ENCODE assay signal across 8 cellular contexts in genomic region chr1:10032287-10032589, GRCh38. TPM values are rescaled to one million over a fixed set of nuclear protein-coding genes. Genes with fewer than 3 reads are reported as not detected.
DNase-seq lines count a peak whose midpoint lies in the region; ATAC-seq and TF ChIP-seq lines count a peak whose summit lies in the region.

No MANE protein-coding gene starts in this region.

- POLR2A ChIA-PET in SK-N-SH (lab: Yijun Ruan, JAX) = interaction anchor here (1.2 kb wide), 1 partner anchor 89 kb away, joined by 5 read pairs; the partner anchor contains the start of genes LZIC and NMNAT1

- H3K9me3 Mint-ChIP-seq in activated T-helper 17 cell treated with anti-CD3 and anti-CD28 coated beads, Interleukin-2, amount 50 U/mL, for 72 hours = no peaks in the 10 kb centered on the region
- H3K9me3 Mint-ChIP-seq in immature natural killer cell = no peaks in the 10 kb centered on the region

- H3F3A ChIP-seq in SK-N-SH (replicated peaks; ENCODE audit: insufficient read depth) = peaks cover 32% of the 10 kb centered on the region

- H3K36me3 Mint-ChIP-seq in activated T-helper 17 cell treated with anti-CD3 and anti-CD28 coated beads, Interleukin-2, amount 50 U/mL, for 72 hours (ENCODE audit: low read depth) = peaks cover 17% of the 10 kb centered on the region
- no peaks in the 10 kb centered on the region for H3K36me3 Mint-ChIP-seq in immature natural killer cell

- TF ChIP-seq RAD21 in SK-N-SH (IDR thresholded peaks at IDR 0.05; ENCODE audit: low read length) = no peak

- peaks cover 7% of the 10 kb centered on the region for H4K20me1 ChIP-seq in SK-N-SH (ENCODE audit: insufficient read depth)

- CTCF ChIA-PET in SK-N-SH (lab: Yijun Ruan, JAX) = interaction anchor here (1.0 to 4.5 kb wide), 4 partner anchors 14 to 82 kb away, joined by 3 to 20 read pairs (median 4); no protein-coding TSS in a partner anchor

- no peak for TF ChIP-seq EP300 in SK-N-SH (IDR thresholded peaks at IDR 0.05; ENCODE audit: borderline replicate concordance in 1 of 2, low read depth in 1 of 2, low read length in 1 of 2)

- H3K27me3 ChIP-seq in SK-N-SH (ENCODE audit: insufficient read depth) (no peaks in the 10 kb centered on the region), stomach smooth muscle (ENCODE audit: control insufficient read depth in 1 of 2, insufficient read depth in 2 of 2, low read length in 2 of 2) (no peaks in the 10 kb centered on the region)

- H3K4me3 ChIP-seq in SK-N-SH (ENCODE audit: low read depth in 2 of 2, low read length in 1 of 2) (peak overlapping the region in 1 of 2 experiments; percentile 29; a peak in 3 of 4 replicates), stomach smooth muscle (ENCODE audit: low read length in 2 of 2) (peak overlapping the region; percentile 6 to 69)

- no peaks in the 10 kb centered on the region for H3K27me3 Mint-ChIP-seq in activated T-helper 17 cell treated with anti-CD3 and anti-CD28 coated beads, Interleukin-2, amount 50 U/mL, for 72 hours
- peaks cover 0 to 7% (median 0%) of the 10 kb centered on the region in 3 donors for H3K27me3 Mint-ChIP-seq in immature natural killer cell (ENCODE audit: low read depth in 3 of 3)

- peaks cover 38% of the 10 kb centered on the region for H3K79me2 ChIP-seq in SK-N-SH (ENCODE audit: insufficient read depth)

- no peak for TF ChIP-seq CTCF in SK-N-SH (IDR thresholded peaks at IDR 0.05)

- H3K36me3 ChIP-seq in SK-N-SH (replicated peaks in 1 of 2; ENCODE audit: control insufficient read depth in 1 of 2, insufficient read depth in 2 of 2, low read length in 1 of 2) (peaks cover 0 to 10% of the 10 kb centered on the region in 2 experiments), stomach smooth muscle (ENCODE audit: control insufficient read depth in 2 of 2, insufficient read depth in 2 of 2, low read length in 2 of 2) (no peaks in the 10 kb centered on the region)

- peak overlapping the region; percentile 74 for H3K27ac Mint-ChIP-seq in activated T-helper 17 cell treated with anti-CD3 and anti-CD28 coated beads, Interleukin-2, amount 50 U/mL, for 72 hours
- H3K27ac Mint-ChIP-seq in immature natural killer cell = peak overlapping the region; percentile 54 to 95 (median 82)

- peak overlapping the region; percentile 79 for H3K4me2 ChIP-seq in SK-N-SH

- 6% methylated on average over 10 of the region's 13 CpGs for WGBS in SK-N-SH (ENCODE audit: low lambda C conversion rate)

- H3K4me1 ChIP-seq in SK-N-SH (ENCODE audit: control insufficient read depth in 1 of 2, insufficient read depth in 2 of 2, low read depth in 1 of 2, low read length in 1 of 2) (peaks cover 5 to 7% of the 10 kb centered on the region in 2 experiments; a peak in 3 of 4 replicates), stomach smooth muscle (ENCODE audit: control insufficient read depth, insufficient read depth, low read length) (peaks cover 5% of the 10 kb centered on the region)

- H3K4me1 Mint-ChIP-seq in activated T-helper 17 cell treated with anti-CD3 and anti-CD28 coated beads, Interleukin-2, amount 50 U/mL, for 72 hours = peaks cover 11% of the 10 kb centered on the region
- peaks cover 24 to 32% of the 10 kb centered on the region in 2 donors for H3K4me1 Mint-ChIP-seq in immature natural killer cell

- peak overlapping the region; percentile 100 for H2AFZ ChIP-seq in SK-N-SH (ENCODE audit: low read depth)

- H3K9ac ChIP-seq in SK-N-SH (peak overlapping the region; percentile 78), stomach smooth muscle (ENCODE audit: low read length in 2 of 2) (peak overlapping the region; percentile 58 to 60)

- no peaks in the 10 kb centered on the region for H3K9me3 ChIP-seq in SK-N-SH
- no peaks in the 10 kb centered on the region for H3K9me3 ChIP-seq in stomach smooth muscle (ENCODE audit: control insufficient read depth in 2 of 2, low read length in 2 of 2)

- ATAC-seq in SK-N-SH treated with all-trans-retinoic acid at 6 μM for 48 hours = no peak
- no peak for ATAC-seq in activated T-helper 17 cell treated with anti-CD3 and anti-CD28 coated beads, Interleukin-2, amount 50 U/mL, for 72 hours (replicated peaks)

- peak overlapping the region; percentile 78 to 87 for H3K27ac ChIP-seq in SK-N-SH (ENCODE audit: low read depth in 2 of 2, low read length in 1 of 2)
- peak overlapping the region; percentile 31 for H3K27ac ChIP-seq in stomach smooth muscle (ENCODE audit: low read length)

- no peak for DNase-seq in SK-N-SH
- no peak for DNase-seq in immature natural killer cell
- DNase-seq in DMS114 treated with DMSO at 0.1 percent for 48 hours (lab: John Stamatoyannopoulos, UW; ENCODE audit: unreplicated experiment) = no peak
- no peak for DNase-seq in NCI-H2227 (lab: John Stamatoyannopoulos, UW; ENCODE audit: unreplicated experiment)
- no peak for DNase-seq in hippocampal formation (lab: John Stamatoyannopoulos, UW)

- H3K9me2 ChIP-seq in SK-N-SH = no peaks in the 10 kb centered on the region

- peak overlapping the region; percentile 93 for H3K4me3 Mint-ChIP-seq in activated T-helper 17 cell treated with anti-CD3 and anti-CD28 coated beads, Interleukin-2, amount 50 U/mL, for 72 hours
- H3K4me3 Mint-ChIP-seq in immature natural killer cell = peak overlapping the region; percentile 71 to 95 (median 74)

TF ChIP-seq in SK-N-SH, 30 proteins besides CTCF, POLR2A, EP300 and RAD21:
- TF ChIP-seq YY1 (IDR thresholded peaks at IDR 0.05; ENCODE audit: low read depth) (no peak), FOXM1 (IDR thresholded peaks at IDR 0.05; ENCODE audit: low read depth) (no peak), MXI1 (IDR thresholded peaks at IDR 0.05; ENCODE audit: low read depth, low read length) (no peak), NRF1 (IDR thresholded peaks at IDR 0.05; ENCODE audit: low read depth, low read length) (no peak), MAX (IDR thresholded peaks at IDR 0.05; ENCODE audit: low read depth) (no peak), CHD2 (IDR thresholded peaks at IDR 0.05; ENCODE audit: low read length, partially characterized antibody) (no peak), FOSL2 (IDR thresholded peaks at IDR 0.05; ENCODE audit: borderline replicate concordance, low read depth) (no peak), EZH2phosphoT487 (IDR thresholded peaks at IDR 0.05; ENCODE audit: borderline replicate concordance, low read depth) (no peak), FOXJ3 (CRISPR knock-in tag; IDR thresholded peaks at IDR 0.05) (no peak)
TF ChIP-seq in SK-N-SH: peak in this region for 0.

TF ChIP-seq in SK-N-SH treated with all-trans-retinoic acid at 6 μM for 48 hours, 23 proteins besides CTCF, POLR2A, EP300 and RAD21 (continues in another document):
- TF ChIP-seq BACH2 (CRISPR knock-in tag; IDR thresholded peaks at IDR 0.05; ENCODE audit: borderline replicate concordance) (no peak), ZNF70 (CRISPR knock-in tag; IDR thresholded peaks at IDR 0.05) (no peak), CSDC2 (CRISPR knock-in tag; IDR thresholded peaks at IDR 0.05) (no peak), OSR1 (CRISPR knock-in tag; IDR thresholded peaks at IDR 0.05) (no peak), PATZ1 (CRISPR knock-in tag; IDR thresholded peaks at IDR 0.05; ENCODE audit: borderline replicate concordance) (no peak), SNAI2 (CRISPR knock-in tag; IDR thresholded peaks at IDR 0.05) (no peak), ARNTL (CRISPR knock-in tag; IDR thresholded peaks at IDR 0.05; ENCODE audit: borderline replicate concordance, low read depth) (no peak), TOX (CRISPR knock-in tag; IDR thresholded peaks at IDR 0.05; ENCODE audit: borderline replicate concordance) (no peak)

RNA-seq across cellular contexts. Expression of gene UBE4B, which starts 0.5 kb away (rescaled TPM):
- polyA plus RNA-seq in SK-N-SH (2012; rRNA removed) (14.4 and 19.1 TPM in 2 replicates), immature natural killer cell (10 to 100 TPM in 1 of 3 donors, 1 to 10 TPM in 2; 3.7 to 10.3 (median 7.6) TPM)
- polyA plus RNA-seq in SK-N-SH (2012; cell fraction: cytosol; rRNA removed) = 13.1 and 13.7 TPM in 2 replicates
- polyA plus RNA-seq in SK-N-SH (2012; cell fraction: nucleus; rRNA removed) = 39.9 and 45.0 TPM in 2 replicates
- 10 to 100 TPM; 44.2 to 47.4 TPM for total RNA-seq in activated T-helper 17 cell treated with anti-CD3 and anti-CD28 coated beads, Interleukin-2, amount 50 U/mL, for 72 hours

RNA-seq across cellular contexts. Expression of gene RBP7, which starts 35.2 kb away (rescaled TPM):
- polyA plus RNA-seq in SK-N-SH (2012; rRNA removed) (1.3 and 2.5 TPM in 2 replicates), immature natural killer cell (under 1 TPM in 1 of 3 donors, not detected in 2; 0.38 TPM)
- 2.4 and 2.8 TPM in 2 replicates for polyA plus RNA-seq in SK-N-SH (2012; cell fraction: cytosol; rRNA removed)
- polyA plus RNA-seq in SK-N-SH (2012; cell fraction: nucleus; rRNA removed) = 0.46 and 0.48 TPM in 2 replicates
- not detected for total RNA-seq in activated T-helper 17 cell treated with anti-CD3 and anti-CD28 coated beads, Interleukin-2, amount 50 U/mL, for 72 hours
